ENCODE assay signal across 8 cellular contexts in genomic region chr22:36977947-36978660, GRCh38. TPM values are rescaled to one million over a fixed set of nuclear protein-coding genes. Genes with fewer than 3 reads are reported as not detected.
DNase-seq lines count a peak whose midpoint lies in the region; ATAC-seq, FAIRE-seq and TF ChIP-seq lines count a peak whose summit lies in the region.

No MANE protein-coding gene starts in this region.

- DNase-seq in GF-D8 (lab: John Stamatoyannopoulos, UW) (peak; percentile 79), NCI-H2227 treated with DMSO at 0.1 percent for 48 hours (lab: John Stamatoyannopoulos, UW) (peak; percentile 86), bronchial epithelial cell (ENCODE audit: low read depth) (peak; percentile 68)
- DNase-seq in stimulated activated CD4-positive, alpha-beta T cell treated with anti-CD3 and anti-CD28 coated beads, Interleukin-12 subunit alpha, Interleukin-12 subunit beta, amount 100 ng/mL, for 24 hours (ENCODE audit: low read depth in 2 of 2) = peak; percentile 78 to 90

- peaks cover 2% of the 10 kb centered on the region for H3K27me3 ChIP-seq in bronchial epithelial cell (ENCODE audit: control insufficient read depth, insufficient read depth, low read length)

- peak; percentile 69 for ATAC-seq in HG03045 (IDR thresholded peaks at IDR 0.05; ENCODE audit: unreplicated experiment)
- ATAC-seq in GM18861 (IDR thresholded peaks at IDR 0.05; ENCODE audit: unreplicated experiment) = no peak

- peak overlapping the region; percentile 54 for H3K4me3 ChIP-seq in WI38 (ENCODE audit: low read depth, low read length)
- peak overlapping the region; percentile 4 for H3K4me3 ChIP-seq in bronchial epithelial cell (ENCODE audit: low read depth, low read length)

- FAIRE-seq in bronchial epithelial cell (lab: Jason Lieb, UNC) = no peak
- FAIRE-seq in islet of Langerhans (lab: Jason Lieb, UNC) = peak; percentile 49

- no peaks in the 10 kb centered on the region for H3K36me3 ChIP-seq in bronchial epithelial cell (ENCODE audit: control insufficient read depth, insufficient read depth, low read length)

- TF ChIP-seq CTCF in WI38 (IDR thresholded peaks at IDR 0.05; ENCODE audit: low read depth, low read length) (peak; percentile 91), bronchial epithelial cell (IDR thresholded peaks at IDR 0.05; ENCODE audit: insufficient read depth, low read length, severe bottlenecking) (peak; percentile 85)

RNA-seq across cellular contexts. Expression of gene TST, which starts 41.1 kb away (rescaled TPM):
- 45.8 and 102 TPM in 2 replicates for total RNA-seq in bronchial epithelial cell

RNA-seq across cellular contexts. Expression of gene MPST, which starts 41.4 kb away (rescaled TPM):
- total RNA-seq in bronchial epithelial cell = 96.3 and 121 TPM in 2 replicates
